ENCODE assay signal across 8 cellular contexts in the genomic region with DNA sequence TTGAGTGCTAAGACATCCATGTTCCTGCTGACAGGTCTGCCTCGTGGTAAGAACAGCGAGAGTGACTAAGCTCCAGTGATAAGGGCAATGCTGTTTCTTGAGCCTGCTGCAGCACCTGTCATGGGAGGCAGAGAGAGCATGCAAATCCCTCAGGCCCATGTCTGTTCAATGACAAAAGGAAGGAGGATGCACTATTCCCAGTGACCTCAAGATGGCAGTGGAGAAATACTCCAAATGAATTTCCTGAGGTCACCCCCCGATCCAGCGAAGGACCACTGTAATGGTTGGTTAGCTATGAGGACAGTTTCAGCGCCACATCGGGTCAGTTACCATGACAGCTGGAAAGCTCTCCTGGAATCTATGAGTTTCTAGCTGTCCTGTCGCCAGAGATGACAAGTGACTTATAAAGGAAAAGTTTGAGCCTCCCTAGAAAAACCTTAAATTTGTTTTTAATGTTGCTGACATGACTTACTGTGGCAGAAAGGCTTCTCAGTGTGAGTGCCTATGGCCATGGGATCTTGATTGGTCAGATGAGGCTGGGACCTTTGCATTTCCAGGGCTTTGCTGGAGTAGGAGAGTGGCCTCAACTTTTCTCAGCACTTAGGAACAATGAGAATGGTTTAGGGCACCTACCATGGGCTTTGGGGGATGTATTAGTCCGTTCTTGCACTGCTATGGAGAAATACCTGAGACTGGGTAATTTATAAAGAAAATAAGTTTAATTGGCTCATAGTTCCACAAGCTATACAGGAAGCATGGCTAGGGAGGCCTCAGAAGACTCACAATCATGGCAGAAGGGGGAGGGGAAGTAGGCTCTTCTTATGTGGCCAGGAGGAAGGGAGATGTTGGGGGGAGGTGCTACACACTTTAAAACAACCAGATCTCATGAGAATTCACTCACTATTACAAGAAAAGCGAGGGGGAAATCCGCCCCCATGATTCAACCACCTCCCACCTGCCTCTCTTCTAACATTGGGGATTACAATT.
A peak's percentile ranks its signal among the peaks of the same experiment; 100 is the strongest.
DNase-seq lines count a peak whose midpoint lies in the region; ATAC-seq, FAIRE-seq and TF ChIP-seq lines count a peak whose summit lies in the region.

No MANE protein-coding gene starts in this region.

- no peaks in the 10 kb centered on the region for H3K9me3 Mint-ChIP-seq in activated CD4-positive, alpha-beta T cell treated with anti-CD3 and anti-CD28 coated beads, Interleukin-2, amount 10 ng/mL, durations not matched to agents 7 days and 5 days

- CTCF ChIA-PET in A549 (lab: Yijun Ruan, JAX) (interaction anchor here (0.6 to 7.3 kb wide), 67 partner anchors 9 to 1625 kb away, joined by 3 to 66 read pairs (median 4); partner anchors contain the start of genes AP5M1, EXOC5 and TMEM260), GM10248 (lab: Yijun Ruan, JAX) (interaction anchor here (0.6 to 7.4 kb wide), 46 partner anchors 9 to 1581 kb away, joined by 3 to 84 read pairs (median 4); no protein-coding TSS in a partner anchor)
- CTCF ChIA-PET in activated CD4-positive, alpha-beta T cell treated with anti-CD3 and anti-CD28 coated beads, Interleukin-2, amount 10 ng/mL, durations not matched to agents 7 days and 5 days (lab: Charles Lee) = interaction anchor here (0.6 to 1.1 kb wide), 4 partner anchors 17 to 823 kb away, joined by 3 read pairs; no protein-coding TSS in a partner anchor

- TF ChIP-seq CTCF in A549 (IDR thresholded peaks at IDR 0.05) (peak; percentile 76), GM10248 (IDR thresholded peaks at IDR 0.05; ENCODE audit: control extremely low read depth, extremely low read depth, low read depth, missing control alignments) (peak; percentile 70), fibroblast of mammary gland (conservative IDR thresholded peaks at IDR 0.05; ENCODE audit: control insufficient read depth, insufficient read depth, low read depth, low read length) (peak; percentile 84), neutrophil (IDR thresholded peaks at IDR 0.05) (peak; percentile 23), lower leg skin (IDR thresholded peaks at IDR 0.05) (no peak)

- H3K4me3 Mint-ChIP-seq in activated CD4-positive, alpha-beta T cell treated with anti-CD3 and anti-CD28 coated beads, Interleukin-2, amount 10 ng/mL, durations not matched to agents 7 days and 5 days = no peak overlapping the region

- DNase-seq in A549 (ENCODE audit: low read depth in 1 of 2, low spot score in 1 of 2) (peak; percentile 21 to 72), GM10248 (ENCODE audit: extremely low spot score) (peak; percentile 18), NCI-H2171 (lab: John Stamatoyannopoulos, UW) (peak; percentile 77), fibroblast of mammary gland (ENCODE audit: low read depth) (peak; percentile 56), lower leg skin (ENCODE audit: low spot score in 2 of 2) (no peak)
- DNase-seq in activated CD4-positive, alpha-beta T cell treated with anti-CD3 and anti-CD28 coated beads, Interleukin-2, amount 10 ng/mL, durations not matched to agents 7 days and 5 days = peak; percentile 42

- POLR2A ChIA-PET in A549 (lab: Yijun Ruan, JAX) (no interaction called here), GM10248 (lab: Yijun Ruan, JAX) (interaction anchor here (0.6 kb wide), 1 partner anchor 1272 kb away, joined by 3 read pairs; no protein-coding TSS in a partner anchor)
- POLR2A ChIA-PET in activated CD4-positive, alpha-beta T cell treated with anti-CD3 and anti-CD28 coated beads, Interleukin-2, amount 10 ng/mL, durations not matched to agents 7 days and 5 days (lab: Charles Lee) = no interaction called here

- H3K27ac Mint-ChIP-seq in activated CD4-positive, alpha-beta T cell treated with anti-CD3 and anti-CD28 coated beads, Interleukin-2, amount 10 ng/mL, durations not matched to agents 7 days and 5 days = no peak overlapping the region

- H3K27me3 ChIP-seq in neutrophil = peaks cover 3% of the 10 kb centered on the region

- H3K27me3 Mint-ChIP-seq in activated CD4-positive, alpha-beta T cell treated with anti-CD3 and anti-CD28 coated beads, Interleukin-2, amount 10 ng/mL, durations not matched to agents 7 days and 5 days = no peaks in the 10 kb centered on the region

- intact Hi-C loops in lower leg skin (cut with DNase I; ENCODE audit: low total_unique reads) = no loop called here

- peaks cover 4% of the 10 kb centered on the region for H3K4me1 Mint-ChIP-seq in activated CD4-positive, alpha-beta T cell treated with anti-CD3 and anti-CD28 coated beads, Interleukin-2, amount 10 ng/mL, durations not matched to agents 7 days and 5 days

- peak; percentile 70 to 84 for ATAC-seq in A549
- peak; percentile 71 for ATAC-seq in HG03103 (IDR thresholded peaks at IDR 0.05; ENCODE audit: low read depth, unreplicated experiment)

- H3K36me3 ChIP-seq in neutrophil = no peaks in the 10 kb centered on the region

- 17% methylated on average over 10 of the region's 10 CpGs for WGBS in A549 (ENCODE audit: missing lambda C conversion rate)
- 36 to 38% methylated on average over 10 of the region's 10 CpGs for WGBS in lower leg skin, 2 donors

- H3K4me1 ChIP-seq in A549 (no peaks in the 10 kb centered on the region), neutrophil (ENCODE audit: control insufficient read depth in 1 of 2, insufficient read depth in 1 of 2, low read depth in 1 of 2, low read length in 1 of 2) (no peaks in the 10 kb centered on the region)

- H3K4me2 ChIP-seq in A549 = peak overlapping the region; percentile 70

- no peak for FAIRE-seq in A549 (lab: Jason Lieb, UNC)

- no peaks in the 10 kb centered on the region for H3K36me3 Mint-ChIP-seq in activated CD4-positive, alpha-beta T cell treated with anti-CD3 and anti-CD28 coated beads, Interleukin-2, amount 10 ng/mL, durations not matched to agents 7 days and 5 days (ENCODE audit: low read depth)

- H3K4me3 ChIP-seq in A549 (no peak overlapping the region), fibroblast of mammary gland (ENCODE audit: control insufficient read depth, low read depth, low read length) (no peak overlapping the region), neutrophil (ENCODE audit: low read depth in 1 of 2, low read length in 1 of 2) (no peak overlapping the region), lower leg skin (ENCODE audit: low read depth, poor library complexity, severe bottlenecking) (no peak overlapping the region)

- TF ChIP-seq POLR2A in A549 (IDR thresholded peaks at IDR 0.05; ENCODE audit: low read length) = no peak
- TF ChIP-seq POLR2A in lower leg skin (IDR thresholded peaks at IDR 0.05) = no peak

- no peak overlapping the region for H3K27ac ChIP-seq in A549
- H3K27ac ChIP-seq in neutrophil = no peak overlapping the region

- TF ChIP-seq RAD21 in A549 (conservative IDR thresholded peaks at IDR 0.05 in 1 of 2, IDR thresholded peaks at IDR 0.05 in 1 of 2) = peak; percentile 70 to 75

- no peak for TF ChIP-seq EP300 in A549 (IDR thresholded peaks at IDR 0.05)

- H3K9me3 ChIP-seq in A549 (no peaks in the 10 kb centered on the region), neutrophil (no peaks in the 10 kb centered on the region)

TF ChIP-seq in A549, 52 proteins besides CTCF, POLR2A, EP300 and RAD21:
- TF ChIP-seq, protein P1, sequence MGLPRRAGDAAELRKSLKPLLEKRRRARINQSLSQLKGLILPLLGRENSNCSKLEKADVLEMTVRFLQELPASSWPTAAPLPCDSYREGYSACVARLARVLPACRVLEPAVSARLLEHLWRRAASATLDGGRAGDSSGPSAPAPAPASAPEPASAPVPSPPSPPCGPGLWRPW (IDR thresholded peaks at IDR 0.05) = no peak
- peak; percentile 70 for TF ChIP-seq SMC3 (IDR thresholded peaks at IDR 0.05)
- TF ChIP-seq E2F6 (IDR thresholded peaks at IDR 0.05; ENCODE audit: borderline replicate concordance, low read depth) = no peak
- TF ChIP-seq ZFP36 (IDR thresholded peaks at IDR 0.05; ENCODE audit: borderline replicate concordance, partially characterized antibody) = peak; percentile 7
- TF ChIP-seq KDM5A (IDR thresholded peaks at IDR 0.05) = no peak
- TF ChIP-seq, protein P2, sequence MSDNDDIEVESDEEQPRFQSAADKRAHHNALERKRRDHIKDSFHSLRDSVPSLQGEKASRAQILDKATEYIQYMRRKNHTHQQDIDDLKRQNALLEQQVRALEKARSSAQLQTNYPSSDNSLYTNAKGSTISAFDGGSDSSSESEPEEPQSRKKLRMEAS (IDR thresholded peaks at IDR 0.05) = no peak

Comparison
In these comparisons a context has a peak if more than half of its experiments do, and no peak if none do; other contexts are left out.
1. DNase-seq: peak in A549 (2 of 2), GM10248 (single experiment), NCI-H2171 (single experiment), activated CD4-positive, alpha-beta T cell treated with anti-CD3 and anti-CD28 coated beads, Interleukin-2, amount 10 ng/mL, durations not matched to agents 7 days and 5 days (single experiment) and fibroblast of mammary gland (single experiment); none in lower leg skin (0 of 2).
2. CTCF ChIP-seq: peak in A549 (single experiment), GM10248 (single experiment), fibroblast of mammary gland (single experiment) and neutrophil (single experiment); none in lower leg skin (0 of 3).